11 cellular contexts compared by ENCODE assay signal in genomic region chr1:221317537-221317936, GRCh38.
"Had no signal": no experiment of that assay in that cellular context is flagged by ENCODE, and none has a peak within 500 bp of the region (broad histone marks: within the 10 kb centered on the region; RNA-seq: fewer than 3 reads in every experiment).

No MANE protein-coding gene starts in this region.

- H3K36me3 ChIP-seq: HAP-1 had no signal

- H3K9me3 ChIP-seq: HAP-1 had no signal

- FAIRE-seq: H1, H54 had no signal

- DNase-seq: GM23248, GOT3, H7, H9, HCEC 1CT, HFFc6 had no signal

- H3K9ac ChIP-seq: GM23248 had no signal

- H3K4me2 ChIP-seq: GM23338 had no signal

- ATAC-seq: GM23338, HCT116 had no signal

- H3K4me1 Mint-ChIP-seq: GM23338, H9 had no signal

- H3K9me3 Mint-ChIP-seq: GM23338, H9, HFFc6 had no signal

- H3K4me3 ChIP-seq: GM23248, GM23338, HAP-1 had no signal

- H3K4me1 ChIP-seq: HAP-1 had no signal

- H3K4me3 Mint-ChIP-seq: GM23338, H9, HFFc6 had no signal
